In genomic region chr6:125844989-125845388, GRCh38 we compare ENCODE assay signal across 17 cellular contexts. TPM values are rescaled to one million over a fixed set of nuclear protein-coding genes. Genes with fewer than 3 reads are reported as not detected.
A peak's percentile ranks its signal among the peaks of the same experiment; 100 is the strongest.
DNase-seq lines count a peak whose midpoint lies in the region; ATAC-seq, FAIRE-seq and TF ChIP-seq lines count a peak whose summit lies in the region.
"Had no signal": no experiment of that assay in that cellular context is flagged by ENCODE, and none has a peak within 500 bp of the region (broad histone marks: within the 10 kb centered on the region; RNA-seq: fewer than 3 reads in every experiment).

No MANE protein-coding gene starts in this region.

- no peak overlapping the region for H3K4me3 ChIP-seq in adrenal gland
- no peak overlapping the region for H3K4me3 ChIP-seq in heart left ventricle
- no peak overlapping the region for H3K4me3 ChIP-seq in MG63
- H3K4me3 ChIP-seq: lower lobe of right lung, SJSA1 had no signal

- no peak for DNase-seq in GM12891 (ENCODE audit: insufficient read length, low spot score)
- DNase-seq in adrenal gland: peak; percentile 47 to 74 (median 55)
- peak in 4 of 5 donors; percentile 43 to 52 (median 48) for DNase-seq in heart left ventricle
- no peak for DNase-seq in sciatic nerve (ENCODE audit: low spot score)
- DNase-seq in middle frontal gyrus (ENCODE audit: extremely low spot score, low spot score): no peak
- DNase-seq in MG63: no peak
- no peak for DNase-seq in SHP77 treated with DMSO at 0.1 percent for 48 hours (lab: John Stamatoyannopoulos, UW)
- DNase-seq: foreskin fibroblast; HFFc6; lower lobe of right lung; naive thymus-derived CD8-positive, alpha-beta T cell; NCI-H146; NCI-H446 treated with DMSO at 0.1 percent for 48 hours; stimulated activated CD4-positive, alpha-beta T cell treated with anti-CD3 and anti-CD28 coated beads, Interleukin-15, amount 100 ng/mL, for 24 hours; stimulated activated naive CD4-positive, alpha-beta T cell treated with Interleukin-2 at 50 U/mL for 16 hours had no signal

- H3K27ac ChIP-seq in adrenal gland: peak overlapping the region; percentile 41 to 76 (median 60)
- peak overlapping the region in 11 of 12 donors; percentile 16 to 69 (median 40) for H3K27ac ChIP-seq in heart left ventricle
- H3K27ac ChIP-seq: lower lobe of right lung, SJSA1 had no signal

- no peaks in the 10 kb centered on the region for H3K9me3 ChIP-seq in adrenal gland (replicated peaks in 1 of 3)
- H3K9me3 ChIP-seq in heart left ventricle: no peaks in the 10 kb centered on the region
- no peaks in the 10 kb centered on the region for H3K9me3 ChIP-seq in MG63
- H3K9me3 ChIP-seq: lower lobe of right lung, SJSA1 had no signal

- FAIRE-seq in GM12891 (lab: Jason Lieb, UNC): peak; percentile 23
- FAIRE-seq: endometrium had no signal

- TF ChIP-seq POLR2A in GM12891 (IDR thresholded peaks at IDR 0.05; ENCODE audit: low read depth, low read length): no peak
- no peak for TF ChIP-seq POLR2A in adrenal gland (IDR thresholded peaks at IDR 0.05)
- no peak for TF ChIP-seq POLR2A in heart left ventricle (IDR thresholded peaks at IDR 0.05)

- ATAC-seq in heart left ventricle: peak; percentile 73 to 92 (median 88)
- ATAC-seq in sciatic nerve: peak; percentile 77
- ATAC-seq: naive thymus-derived CD8-positive, alpha-beta T cell had no signal

- intact Hi-C loops in adrenal gland (cut with DNase I): no loop called here
- intact Hi-C loops in heart left ventricle (cut with DNase I): loop anchor here in 3 of 10 donors (5.0 kb wide), 1 partner anchor 53 kb away; the partner anchor contains the start of gene NCOA7 (in 3 of the 3)
- intact Hi-C loops in sciatic nerve (cut with DNase I): no loop called here

- H3K36me3 ChIP-seq in adrenal gland (replicated peaks in 1 of 2) (no peaks in the 10 kb centered on the region), heart left ventricle (no peaks in the 10 kb centered on the region), MG63 (no peaks in the 10 kb centered on the region)
- H3K36me3 ChIP-seq: lower lobe of right lung, SJSA1 had no signal

- H3K4me1 ChIP-seq in adrenal gland (replicated peaks in 1 of 2): peaks cover 26 to 68% of the 10 kb centered on the region in 2 donors
- peaks cover 0 to 41% (median 25%) of the 10 kb centered on the region in 12 donors for H3K4me1 ChIP-seq in heart left ventricle
- H3K4me1 ChIP-seq: SJSA1 had no signal

- no peaks in the 10 kb centered on the region for H3K27me3 ChIP-seq in adrenal gland
- H3K27me3 ChIP-seq in heart left ventricle: no peaks in the 10 kb centered on the region
- no peaks in the 10 kb centered on the region for H3K27me3 ChIP-seq in MG63
- H3K27me3 ChIP-seq: SJSA1 had no signal

- TF ChIP-seq CTCF in adrenal gland (IDR thresholded peaks at IDR 0.05): no peak
- no peak for TF ChIP-seq CTCF in heart left ventricle (IDR thresholded peaks at IDR 0.05)

- WGBS in adrenal gland, 4 donors: 11 to 31% (median 20%) methylated on average over 5 of the region's 5 CpGs
- WGBS in heart left ventricle, 4 donors: 32 to 55% (median 40%) methylated on average over 5 of the region's 5 CpGs

TF ChIP-seq in GM12891, 5 proteins besides CTCF, POLR2A, EP300 and RAD21:
- TF ChIP-seq POLR2AphosphoS5 (IDR thresholded peaks at IDR 0.05; ENCODE audit: low read depth, low read length) (no peak), PAX5 (IDR thresholded peaks at IDR 0.05; ENCODE audit: insufficient read depth, low read length, severe bottlenecking) (no peak), POU2F2 (IDR thresholded peaks at IDR 0.05; ENCODE audit: low read depth, low read length) (no peak), SPI1 (IDR thresholded peaks at IDR 0.05; ENCODE audit: low read depth, low read length) (no peak), TAF1 (IDR thresholded peaks at IDR 0.05; ENCODE audit: low read depth, low read length) (no peak)

RNA-seq across cellular contexts. Expression of gene NCOA7, which starts 54.2 kb away (rescaled TPM):
- 25.1 TPM for polyA plus RNA-seq in GM12891 (2012; ENCODE audit: low read depth, missing spikeins)
- 100 to 1,000 TPM in 4 of 8 donors, 10 to 100 TPM in 4; 51.2 to 180 (median 95.1) TPM for total RNA-seq in adrenal gland
- polyA plus RNA-seq in adrenal gland: 10 to 100 TPM; 24.5 to 77.9 (median 53.0) TPM
- 10 to 100 TPM in 3 of 9 donors, 1 to 10 TPM in 6; 6.4 to 23.1 (median 9.9) TPM for total RNA-seq in heart left ventricle
- 1 to 10 TPM; 3.8 to 6.4 TPM for polyA plus RNA-seq in heart left ventricle
- total RNA-seq in sciatic nerve: 69.0 TPM
- total RNA-seq in MG63 (2014; rRNA removed; shearing (Covaris generic); ENCODE audit: low replicate concordance): 6.7 and 10.6 TPM in 2 replicates

Comparison
In these comparisons a context has a peak if more than half of its experiments do, and no peak if none do; other contexts are left out.
1. DNase-seq: peak in adrenal gland (7 of 7) and heart left ventricle (4 of 5); none in GM12891 (single experiment), sciatic nerve (single experiment), middle frontal gyrus (single experiment), MG63 (single experiment) and SHP77 treated with DMSO at 0.1 percent for 48 hours (single experiment).